ENCODE assay signal across 8 cellular contexts in genomic region chr12:50024804-50025186, GRCh38. TPM values are rescaled to one million over a fixed set of nuclear protein-coding genes. Genes with fewer than 3 reads are reported as not detected.
DNase-seq lines count a peak whose midpoint lies in the region; ATAC-seq and TF ChIP-seq lines count a peak whose summit lies in the region.

No MANE protein-coding gene starts in this region.

- peak overlapping the region; percentile 93 for H3K23ac ChIP-seq in IMR-90 (ENCODE audit: low read depth, low read length)

- peak overlapping the region; percentile 84 for H3K4ac ChIP-seq in IMR-90 (ENCODE audit: low read depth, low read length)

- no TSS peak for BruUV-seq in IMR-90 (replicated peaks; lab: Mats Ljungman, UMichigan)

- peak overlapping the region; percentile 18; the same call in 1 of the 2 replicates for H3K56ac ChIP-seq in IMR-90 (ENCODE audit: extremely low read depth, insufficient read depth, low read length)

- H3K4me3 ChIP-seq in AG09309 (ENCODE audit: control insufficient read depth, low read depth, low read length), result peak overlapping the region; percentile 54
- peak overlapping the region; percentile 83 for H3K4me3 ChIP-seq in IMR-90 (ENCODE audit: insufficient read depth, low read depth, low read length)
- peak overlapping the region; percentile 55 to 75 for H3K4me3 ChIP-seq in body of pancreas
- H3K4me3 ChIP-seq in vagina, result peak overlapping the region; percentile 83 to 85

- CTCF ChIA-PET in IMR-90 (lab: Yijun Ruan, JAX), result interaction anchor here (1.1 kb wide), 1 partner anchor 30 kb away, joined by 3 read pairs; no protein-coding TSS in a partner anchor

- H3K14ac ChIP-seq in IMR-90 (replicated peaks; ENCODE audit: low read depth, low read length), result peak overlapping the region; percentile 23

- no peak for DNase-seq in AG09309 (ENCODE audit: low read depth)
- DNase-seq in IMR-90, result no peak
- DNase-seq in body of pancreas, result no peak
- DNase-seq in memory B cell (ENCODE audit: low spot score in 2 of 2), result no peak
- DNase-seq in vagina (ENCODE audit: extremely low spot score in 2 of 2), result no peak
- DNase-seq in NCI-H2029 treated with DMSO at 0.1 percent for 48 hours (lab: John Stamatoyannopoulos, UW), result no peak
- no peak for DNase-seq in NCI-H1105 treated with DMSO at 0.1 percent for 48 hours (lab: John Stamatoyannopoulos, UW)

- H2BK120ac ChIP-seq in IMR-90 (ENCODE audit: low read depth, low read length), result no peak overlapping the region

- peaks cover 2% of the 10 kb centered on the region for H3K36me3 Mint-ChIP-seq in memory B cell

- H3K9me1 ChIP-seq in IMR-90 (ENCODE audit: insufficient read depth, low read length), result 0 out of 2 replicates have a peak, but pooled peaks cover 3% of the 10 kb centered on the region

- no peak overlapping the region for H4K5ac ChIP-seq in IMR-90 (ENCODE audit: low read depth, low read length)

- H2BK20ac ChIP-seq in IMR-90 (ENCODE audit: low read depth, low read length), result no peak overlapping the region

- ATAC-seq in GM19351 (IDR thresholded peaks at IDR 0.05; ENCODE audit: unreplicated experiment), result peak; percentile 23
- peak; percentile 52 for ATAC-seq in IMR-90 (ENCODE audit: low read depth)
- ATAC-seq in body of pancreas, result peak; percentile 2
- peak; percentile 4 for ATAC-seq in memory B cell (ENCODE audit: low read depth)

- peak overlapping the region; percentile 40; the same call in 1 of the 2 replicates for H2AK5ac ChIP-seq in IMR-90 (ENCODE audit: low read depth, low read length)

- peaks cover 0 to 18% of the 10 kb centered on the region in 2 experiments; a peak in 2 of 4 replicates for H3K79me1 ChIP-seq in IMR-90 (ENCODE audit: low read depth in 1 of 2, low read length in 2 of 2)

- TF ChIP-seq RAD21 in IMR-90 (IDR thresholded peaks at IDR 0.05; ENCODE audit: low read length), result no peak

- peak overlapping the region; percentile 61 for H3K9ac ChIP-seq in IMR-90 (ENCODE audit: low read depth, low read length)

- no peak overlapping the region for H2BK15ac ChIP-seq in IMR-90 (ENCODE audit: low read depth, low read length)

- H3K9me3 ChIP-seq in IMR-90 (ENCODE audit: control insufficient read depth, insufficient read depth, low read length) (no peaks in the 10 kb centered on the region), body of pancreas (no peaks in the 10 kb centered on the region), vagina (no peaks in the 10 kb centered on the region)

- H3K4me1 Mint-ChIP-seq in memory B cell, result peaks cover 9% of the 10 kb centered on the region

- H3K27me3 ChIP-seq in IMR-90 (ENCODE audit: control insufficient read depth, insufficient read depth, low read length) (no peaks in the 10 kb centered on the region), body of pancreas (no peaks in the 10 kb centered on the region), vagina (no peaks in the 10 kb centered on the region)

- peak overlapping the region; percentile 78 for H2BK5ac ChIP-seq in IMR-90 (ENCODE audit: low read depth, low read length, poor library complexity, severe bottlenecking)

- H3K27ac Mint-ChIP-seq in memory B cell, result peak overlapping the region; percentile 88

- peak overlapping the region; percentile 94 for H3K4me2 ChIP-seq in IMR-90 (ENCODE audit: low read depth, low read length)

- POLR2A ChIA-PET in IMR-90 (lab: Charles Lee; ENCODE audit: unreplicated experiment), result interaction anchor here (0.7 kb wide), 1 partner anchor 8 kb away, joined by 5 read pairs; no protein-coding TSS in a partner anchor

- H3K36me3 ChIP-seq in IMR-90 (ENCODE audit: control insufficient read depth, insufficient read depth, low read length) (no peaks in the 10 kb centered on the region), body of pancreas (replicated peaks in 1 of 2; ENCODE audit: insufficient read depth in 1 of 2, low read depth in 2 of 2) (no peaks in the 10 kb centered on the region), vagina (no peaks in the 10 kb centered on the region)

- H3K4me3 Mint-ChIP-seq in memory B cell, result peak overlapping the region; percentile 94

- H3K27ac ChIP-seq in IMR-90 (ENCODE audit: insufficient read depth, low read length) (peak overlapping the region; percentile 58; the same call in 1 of the 2 replicates), body of pancreas (peak overlapping the region in 2 of 4 donors; percentile 23), vagina (peak overlapping the region; percentile 73)

- H4K91ac ChIP-seq in IMR-90 (ENCODE audit: insufficient read depth, low read depth, low read length), result peak overlapping the region; percentile 64

- in situ Hi-C loops in IMR-90 (cut with MboI; ENCODE audit: low sequenced_read_pairs), result no loop called here

- no peak overlapping the region for H3K18ac ChIP-seq in IMR-90 (ENCODE audit: low read depth, low read length)

- no CpG with 5 or more reads among the region's 16 CpGs for WGBS in IMR-90 (ENCODE audit: extremely low coverage in 2 of 2, insufficient read length in 1 of 2), 2 experiments
- WGBS in body of pancreas, 2 donors, result 1 to 2% methylated on average over 15 to 16 of the region's 16 CpGs

- TF ChIP-seq POLR2A in IMR-90 (IDR thresholded peaks at IDR 0.05; ENCODE audit: low read depth, low read length), result no peak
- TF ChIP-seq POLR2A in body of pancreas (IDR thresholded peaks at IDR 0.05), result no peak
- no peak for TF ChIP-seq POLR2A in vagina (IDR thresholded peaks at IDR 0.05)

- H3K9me3 Mint-ChIP-seq in memory B cell, result peaks cover 3% of the 10 kb centered on the region

- peak overlapping the region; percentile 48 to 53; a peak in 1 of 4 replicates for H4K8ac ChIP-seq in IMR-90 (ENCODE audit: low read depth in 2 of 2, low read length in 2 of 2)

- dilution Hi-C loops in IMR-90 (cut with HindIII; ENCODE audit: low sequenced_read_pairs, unreplicated experiment), result no loop called here

- intact Hi-C loops in IMR-90 (cut with micrococcal nuclease), result no loop called here
- intact Hi-C loops in body of pancreas (cut with DNase I), result no loop called here
- intact Hi-C loops in vagina (cut with DNase I), result no loop called here

- peaks cover 2% of the 10 kb centered on the region for H3K27me3 Mint-ChIP-seq in memory B cell

- H4K20me1 ChIP-seq in IMR-90 (ENCODE audit: insufficient read depth, low read length), result no peaks in the 10 kb centered on the region

- H2AK9ac ChIP-seq in IMR-90 (replicated peaks; ENCODE audit: low read depth, low read length, poor library complexity), result peak overlapping the region; percentile 96

- H2AFZ ChIP-seq in IMR-90 (replicated peaks; ENCODE audit: low read length, poor library complexity), result peak overlapping the region; percentile 98

- TF ChIP-seq CTCF in AG09309 (IDR thresholded peaks at IDR 0.05; ENCODE audit: control insufficient read depth, insufficient read depth, low read depth, low read length, missing control alignments) (no peak), IMR-90 (conservative IDR thresholded peaks at IDR 0.05; ENCODE audit: low read depth, low read length) (no peak), body of pancreas (IDR thresholded peaks at IDR 0.05) (no peak), vagina (IDR thresholded peaks at IDR 0.05) (no peak)

- H3K4me1 ChIP-seq in IMR-90 (ENCODE audit: control insufficient read depth, insufficient read depth, low read length) (no peaks in the 10 kb centered on the region; the same call in 1 of the 2 replicates), body of pancreas (peaks cover 5% of the 10 kb centered on the region), vagina (peaks cover 9% of the 10 kb centered on the region)

TF ChIP-seq in IMR-90, 13 proteins besides CTCF, POLR2A, EP300 and RAD21:
- no peak for TF ChIP-seq MAFK (IDR thresholded peaks at IDR 0.05; ENCODE audit: low read depth, low read length)
- no peak for TF ChIP-seq RFX5 (IDR thresholded peaks at IDR 0.05; ENCODE audit: low read depth, low read length)
- no peak for TF ChIP-seq MAZ (IDR thresholded peaks at IDR 0.05; ENCODE audit: borderline replicate concordance, low read depth, low read length)
- TF ChIP-seq NFE2L2 (IDR thresholded peaks at IDR 0.05; ENCODE audit: low read depth, low read length), result no peak
- TF ChIP-seq USF2 (IDR thresholded peaks at IDR 0.05; ENCODE audit: low read depth, low read length), result no peak
- no peak for TF ChIP-seq ELK1 (IDR thresholded peaks at IDR 0.05; ENCODE audit: borderline replicate concordance, low read depth, low read length)

RNA-seq across cellular contexts. Expression of gene RACGAP1, which starts 0.5 kb away (rescaled TPM):
- total RNA-seq in IMR-90 (2012; rRNA removed) (93.9 and 110 TPM in 2 replicates), body of pancreas (1 to 10 TPM; 3.9 to 4.6 TPM), vagina (19.2 TPM)
- 29.5 and 37.9 TPM in 2 replicates for polyA plus RNA-seq in IMR-90 (2012; rRNA removed)
- 8.5 and 15.2 TPM in 2 replicates for polyA plus RNA-seq in IMR-90 (2012; cell fraction: cytosol; rRNA removed)
- polyA plus RNA-seq in IMR-90 (2012; cell fraction: nucleus; rRNA removed; ENCODE audit: low replicate concordance), result 5.1 and 18.8 TPM in 2 replicates

RNA-seq across cellular contexts. Expression of gene ASIC1, which starts 32.6 kb away (rescaled TPM):
- 1.4 and 1.6 TPM in 2 replicates for total RNA-seq in IMR-90 (2012; rRNA removed)
- 9.5 and 9.9 TPM in 2 replicates for polyA plus RNA-seq in IMR-90 (2012; rRNA removed)
- polyA plus RNA-seq in IMR-90 (2012; cell fraction: cytosol; rRNA removed), result 4.7 and 8.5 TPM in 2 replicates
- polyA plus RNA-seq in IMR-90 (2012; cell fraction: nucleus; rRNA removed; ENCODE audit: low replicate concordance), result 25.9 and 31.9 TPM in 2 replicates
- total RNA-seq in body of pancreas, result under 1 TPM; 0.52 to 0.99 TPM
- total RNA-seq in vagina, result 2.9 TPM

RNA-seq across cellular contexts. Expression of gene AQP6, which starts 52.0 kb away (rescaled TPM):
- total RNA-seq in IMR-90 (2012; rRNA removed), result not detected in 2 replicates
- polyA plus RNA-seq in IMR-90 (2012; rRNA removed), result not detected in 2 replicates
- not detected in 2 replicates for polyA plus RNA-seq in IMR-90 (2012; cell fraction: cytosol; rRNA removed)
- polyA plus RNA-seq in IMR-90 (2012; cell fraction: nucleus; rRNA removed; ENCODE audit: low replicate concordance), result 0.01 and 0.03 TPM in 2 replicates
- total RNA-seq in body of pancreas, result not detected
- not detected for total RNA-seq in vagina

Comparison
In these comparisons a context has a peak if more than half of its experiments do, and no peak if none do; other contexts are left out.
1. ATAC-seq: peak in every context shown above with its lines; median percentile 52 in IMR-90; 23 in GM19351; 4 in memory B cell; 2 in body of pancreas.